In genomic region chr9:113997610-113998009, GRCh38 we compare ENCODE assay signal across 17 cellular contexts.
DNase-seq lines count a peak whose midpoint lies in the region; ATAC-seq and TF ChIP-seq lines count a peak whose summit lies in the region.
"Had no signal": no experiment of that assay in that cellular context is flagged by ENCODE, and none has a peak within 500 bp of the region (broad histone marks: within the 10 kb centered on the region; RNA-seq: fewer than 3 reads in every experiment).

No MANE protein-coding gene starts in this region.

- no peak overlapping the region for H3K27ac ChIP-seq in coronary artery
- H3K27ac ChIP-seq: BLaER1 treated with 17β-estradiol and CSF1 and Interleukin-3, amounts not matched to agents 10 nM and 100 nM had no signal

- no peak overlapping the region for H3K4me3 ChIP-seq in coronary artery
- H3K4me3 ChIP-seq: BLaER1 treated with 17β-estradiol and CSF1 and Interleukin-3, amounts not matched to agents 10 nM and 100 nM had no signal

- H3K27me3 Mint-ChIP-seq in CD14-positive monocyte (ENCODE audit: low read depth in 3 of 3): peaks cover 2 to 9% (median 2%) of the 10 kb centered on the region in 3 donors

- H3K4me1 Mint-ChIP-seq in CD14-positive monocyte: peaks cover 19% of the 10 kb centered on the region

- H3K36me3 Mint-ChIP-seq in CD14-positive monocyte: peaks cover 12 to 14% of the 10 kb centered on the region in 2 donors

- ATAC-seq in sciatic nerve (no peak), HG02840 (IDR thresholded peaks at IDR 0.05; ENCODE audit: low FRiP score, unreplicated experiment) (no peak), HG03196 (IDR thresholded peaks at IDR 0.05; ENCODE audit: unreplicated experiment) (no peak)

- intact Hi-C loops in CD14-positive monocyte (cut with micrococcal nuclease) (no loop called here), sciatic nerve (cut with DNase I) (no loop called here)

- H3K27ac Mint-ChIP-seq in CD14-positive monocyte: no peak overlapping the region

- peaks cover 0 to 1% (median 0%) of the 10 kb centered on the region in 7 donors for H3K9me3 Mint-ChIP-seq in CD14-positive monocyte

- H3K4me3 Mint-ChIP-seq in CD14-positive monocyte: no peak overlapping the region

- DNase-seq in NCI-H1092 treated with DMSO at 0.1 percent for 48 hours (lab: John Stamatoyannopoulos, UW) (peak; percentile 3), NCI-H1092 (lab: John Stamatoyannopoulos, UW) (no peak), CD14-positive monocyte (ENCODE audit: low spot score) (peak; percentile 27), coronary artery (ENCODE audit: low spot score) (peak; percentile 59), sciatic nerve (ENCODE audit: low spot score) (peak; percentile 30), HUDEP-2 (lab: John Stamatoyannopoulos, UW; ENCODE audit: unreplicated experiment in 76 of 76) (no peak)
- DNase-seq: 8988T, DMS153, HCEC 1CT, NCI-H1436, NCI-H2029 treated with DMSO at 0.1 percent for 48 hours, NCI-H510A, NCI-H82, SHP77 treated with DMSO at 0.1 percent for 48 hours had no signal

- TF ChIP-seq CTCF in CD14-positive monocyte (IDR thresholded peaks at IDR 0.05): no peak
- no peak for TF ChIP-seq CTCF in coronary artery (IDR thresholded peaks at IDR 0.05)

Comparison
In these comparisons a context has a peak if more than half of its experiments do, and no peak if none do; other contexts are left out.
1. DNase-seq: peak in NCI-H1092 treated with DMSO at 0.1 percent for 48 hours (single experiment), CD14-positive monocyte (single experiment), coronary artery (single experiment) and sciatic nerve (single experiment); none in NCI-H1092 (single experiment) and HUDEP-2 (0 of 76).